Comparison of ENCODE assay signal across 7 cellular contexts in the genomic region with DNA sequence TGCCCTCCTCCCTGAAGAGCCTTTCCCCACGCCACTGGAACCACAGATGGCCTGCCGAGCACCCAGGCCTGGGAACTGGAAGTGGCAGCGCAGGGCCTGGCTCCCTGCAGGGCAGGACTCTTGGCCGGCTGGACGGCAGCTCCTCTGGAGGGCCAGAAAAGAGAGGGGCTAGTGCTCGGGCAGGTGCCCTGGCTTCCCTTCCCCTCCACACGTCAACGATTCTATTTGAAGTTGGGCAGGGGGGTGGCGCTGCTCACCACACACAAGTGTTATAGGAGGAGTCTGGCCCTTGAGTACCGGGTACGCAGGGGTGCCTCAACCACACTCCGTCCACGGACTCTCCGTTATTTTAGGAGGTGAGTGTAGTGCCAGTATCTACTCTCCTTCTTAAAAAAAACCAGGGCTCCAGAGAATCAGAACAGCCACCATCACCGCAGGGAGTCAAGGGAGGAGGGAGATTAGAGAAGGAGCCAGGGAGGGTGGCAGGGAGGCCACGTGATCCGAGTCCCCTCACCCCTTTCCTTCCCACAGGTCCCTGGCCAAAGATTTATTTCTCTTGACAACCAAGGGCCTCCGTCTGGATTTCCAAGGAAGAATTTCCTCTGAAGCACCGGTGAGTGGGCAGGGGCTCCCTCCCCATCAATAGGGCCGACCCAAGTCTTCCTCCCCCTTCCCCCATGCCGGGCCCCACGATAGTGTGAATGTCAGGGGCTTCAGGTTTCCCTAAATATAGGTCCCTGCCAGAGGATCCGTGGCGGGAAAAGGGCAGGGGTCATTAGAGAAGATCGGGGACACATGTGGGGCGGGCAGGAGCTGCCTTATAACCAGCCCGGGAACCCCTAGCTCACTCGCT. TPM values are rescaled to one million over a fixed set of nuclear protein-coding genes. Genes with fewer than 3 reads are reported as not detected.
DNase-seq lines count a peak whose midpoint lies in the region; ATAC-seq and TF ChIP-seq lines count a peak whose summit lies in the region.

No MANE protein-coding gene starts in this region.

- H3K9ac ChIP-seq in trophoblast cell (ENCODE audit: low read length), result peak overlapping the region; percentile 45

- in situ Hi-C loops in GM13977 (cut with MboI; ENCODE audit: low pct_unique_long_range_greater_than_20kb, low sequenced_read_pairs, unreplicated experiment), result no loop called here

- H2AK5ac ChIP-seq in trophoblast cell (ENCODE audit: low read length), result peak overlapping the region; percentile 86

- ATAC-seq in activated naive CD4-positive, alpha-beta T cell treated with anti-CD3 and anti-CD28 coated beads, Interleukin-2, amount 50 U/mL, for 72 hours, result peak; percentile 25 to 42
- peak; percentile 50 for ATAC-seq in Right ventricle myocardium superior (ENCODE audit: poor library complexity)
- peak; percentile 50 for ATAC-seq in upper lobe of right lung

- intact Hi-C loops in Right ventricle myocardium superior (cut with DNase I) (no loop called here), upper lobe of right lung (cut with DNase I) (no loop called here)

- peak overlapping the region; percentile 83 for H4K8ac ChIP-seq in trophoblast cell (ENCODE audit: low read depth, low read length)

- H3K79me2 ChIP-seq in trophoblast cell (ENCODE audit: control insufficient read depth, insufficient read depth, low read length, poor library complexity), result peaks cover 26% of the 10 kb centered on the region

- peak overlapping the region; percentile 96 for H3K4me2 ChIP-seq in trophoblast cell (ENCODE audit: low read length)

- H3K36me3 Mint-ChIP-seq in activated naive CD4-positive, alpha-beta T cell treated with anti-CD3 and anti-CD28 coated beads, Interleukin-2, amount 50 U/mL, for 72 hours, result peaks cover 35 to 43% of the 10 kb centered on the region in 2 donors

- H2AFZ ChIP-seq in trophoblast cell (ENCODE audit: insufficient read depth, low read length, poor library complexity), result peak overlapping the region; percentile 5

- H3K14ac ChIP-seq in trophoblast cell (ENCODE audit: low read length), result peak overlapping the region; percentile 90

- H2BK120ac ChIP-seq in trophoblast cell (ENCODE audit: insufficient read depth, low read length, poor library complexity), result peak overlapping the region; percentile 73

- WGBS in trophoblast cell (ENCODE audit: extremely low coverage, insufficient coverage, insufficient read length), result no CpG with 5 or more reads among the region's 28 CpGs

- TF ChIP-seq CTCF in GM13977 (IDR thresholded peaks at IDR 0.05; ENCODE audit: extremely low read depth, insufficient read depth, missing control alignments), result peak; percentile 50
- TF ChIP-seq CTCF in upper lobe of right lung (IDR thresholded peaks at IDR 0.05), result peak; percentile 36

- peak overlapping the region; percentile 100 for H3K27ac ChIP-seq in trophoblast cell (ENCODE audit: low read depth, low read length)
- H3K27ac ChIP-seq in upper lobe of right lung, result peak overlapping the region; percentile 99

- peak overlapping the region; percentile 92 to 99 for H3K27ac Mint-ChIP-seq in activated naive CD4-positive, alpha-beta T cell treated with anti-CD3 and anti-CD28 coated beads, Interleukin-2, amount 50 U/mL, for 72 hours

- H3K9me3 Mint-ChIP-seq in activated naive CD4-positive, alpha-beta T cell treated with anti-CD3 and anti-CD28 coated beads, Interleukin-2, amount 50 U/mL, for 72 hours, result no peaks in the 10 kb centered on the region

- DNase-seq in GM13977 (ENCODE audit: low spot score) (peak; percentile 82), SHP77 treated with DMSO at 0.1 percent for 48 hours (lab: John Stamatoyannopoulos, UW) (peak; percentile 96), Right ventricle myocardium superior (peak; percentile 89), trophoblast cell (no peak), upper lobe of right lung (peak; percentile 88)
- DNase-seq in Jurkat, Clone E6-1 (ENCODE audit: low read depth, low spot score), result peak; percentile 75
- DNase-seq in activated naive CD4-positive, alpha-beta T cell treated with anti-CD3 and anti-CD28 coated beads, Interleukin-2, amount 50 U/mL, for 72 hours (ENCODE audit: low spot score in 2 of 2), result peak; percentile 68 to 83

- H4K12ac ChIP-seq in trophoblast cell (ENCODE audit: low read depth, low read length), result peak overlapping the region; percentile 56

- H3K4me3 ChIP-seq in Jurkat, Clone E6-1 (ENCODE audit: low read length), result peak overlapping the region; percentile 92
- H3K4me3 ChIP-seq in trophoblast cell (ENCODE audit: low read depth, low read length), result peak overlapping the region; percentile 86
- H3K4me3 ChIP-seq in upper lobe of right lung, result peak overlapping the region; percentile 87

- H3K36me3 ChIP-seq in trophoblast cell (ENCODE audit: control insufficient read depth in 1 of 2, insufficient read depth in 2 of 2, low read length in 2 of 2) (peaks cover 22 to 23% of the 10 kb centered on the region in 2 experiments), upper lobe of right lung (peaks cover 24% of the 10 kb centered on the region)

- peak overlapping the region; percentile 8 for H2BK12ac ChIP-seq in trophoblast cell (ENCODE audit: low read length)

- no peak overlapping the region for H3K23ac ChIP-seq in trophoblast cell (ENCODE audit: low read length)

- H3K18ac ChIP-seq in trophoblast cell (ENCODE audit: low read length), result peak overlapping the region; percentile 68

- H3K79me1 ChIP-seq in trophoblast cell (ENCODE audit: low read length), result peaks cover 19% of the 10 kb centered on the region

- H3K9me3 ChIP-seq in trophoblast cell (ENCODE audit: insufficient read depth, low read depth, low read length) (no peaks in the 10 kb centered on the region), upper lobe of right lung (no peaks in the 10 kb centered on the region)

- H3K27me3 ChIP-seq in trophoblast cell (ENCODE audit: insufficient read depth, low read length), result no peaks in the 10 kb centered on the region
- H3K27me3 ChIP-seq in upper lobe of right lung, result no peaks in the 10 kb centered on the region

- H3K4me1 ChIP-seq in trophoblast cell (ENCODE audit: control insufficient read depth in 1 of 2, insufficient read depth in 2 of 2, low read length in 2 of 2) (peaks cover 24 to 33% of the 10 kb centered on the region in 2 experiments), upper lobe of right lung (peaks cover 30% of the 10 kb centered on the region)

- H2BK5ac ChIP-seq in trophoblast cell (ENCODE audit: low read depth, low read length, poor library complexity), result peak overlapping the region; percentile 85

- peak overlapping the region; percentile 93 for H4K91ac ChIP-seq in trophoblast cell (ENCODE audit: low read depth, low read length)

- peak overlapping the region; percentile 54 for H3K4ac ChIP-seq in trophoblast cell (ENCODE audit: low read depth, low read length)

RNA-seq across cellular contexts. Expression of a gene that starts 1.4 kb away (rescaled TPM):
- 1,719 TPM for polyA plus RNA-seq in Jurkat, Clone E6-1 (2012; ENCODE audit: insufficient read depth, insufficient read length)
- 1,000 to 10,000 TPM; 1,322 to 2,822 TPM for total RNA-seq in activated naive CD4-positive, alpha-beta T cell treated with anti-CD3 and anti-CD28 coated beads, Interleukin-2, amount 50 U/mL, for 72 hours
- total RNA-seq in Right ventricle myocardium superior (3,843 TPM), upper lobe of right lung (689 TPM)
- polyA plus RNA-seq in trophoblast cell (2013), result 965 and 1,015 TPM in 2 replicates

RNA-seq across cellular contexts. Expression of a gene that starts 11.7 kb away (rescaled TPM):
- polyA plus RNA-seq in Jurkat, Clone E6-1 (2012; ENCODE audit: insufficient read depth, insufficient read length), result 186 TPM
- total RNA-seq in activated naive CD4-positive, alpha-beta T cell treated with anti-CD3 and anti-CD28 coated beads, Interleukin-2, amount 50 U/mL, for 72 hours, result 100 to 1,000 TPM; 130 to 136 TPM
- total RNA-seq in Right ventricle myocardium superior, result 33.2 TPM
- polyA plus RNA-seq in trophoblast cell (2013), result 118 and 119 TPM in 2 replicates
- 74.2 TPM for total RNA-seq in upper lobe of right lung

RNA-seq across cellular contexts. Expression of a gene that starts 27.6 kb away (rescaled TPM):
- 4.3 TPM for polyA plus RNA-seq in Jurkat, Clone E6-1 (2012; ENCODE audit: insufficient read depth, insufficient read length)
- 1 to 10 TPM; 3.9 to 5.7 TPM for total RNA-seq in activated naive CD4-positive, alpha-beta T cell treated with anti-CD3 and anti-CD28 coated beads, Interleukin-2, amount 50 U/mL, for 72 hours
- total RNA-seq in Right ventricle myocardium superior (1.0 TPM), upper lobe of right lung (1.4 TPM)
- polyA plus RNA-seq in trophoblast cell (2013), result 0.74 and 0.90 TPM in 2 replicates

RNA-seq across cellular contexts. Expression of a gene that starts 31.9 kb away (rescaled TPM):
- polyA plus RNA-seq in Jurkat, Clone E6-1 (2012; ENCODE audit: insufficient read depth, insufficient read length), result 1.2 TPM
- 100 to 1,000 TPM in 1 of 2 donors, 10 to 100 TPM in 1; 24.0 to 112 TPM for total RNA-seq in activated naive CD4-positive, alpha-beta T cell treated with anti-CD3 and anti-CD28 coated beads, Interleukin-2, amount 50 U/mL, for 72 hours
- 64.1 TPM for total RNA-seq in Right ventricle myocardium superior
- 47.2 and 47.3 TPM in 2 replicates for polyA plus RNA-seq in trophoblast cell (2013)
- total RNA-seq in upper lobe of right lung, result 93.6 TPM

RNA-seq across cellular contexts. Expression of a gene that starts 33.0 kb away (rescaled TPM):
- 5.9 TPM for polyA plus RNA-seq in Jurkat, Clone E6-1 (2012; ENCODE audit: insufficient read depth, insufficient read length)
- 10 to 100 TPM in 1 of 2 donors, 1 to 10 TPM in 1; 3.4 to 14.1 TPM for total RNA-seq in activated naive CD4-positive, alpha-beta T cell treated with anti-CD3 and anti-CD28 coated beads, Interleukin-2, amount 50 U/mL, for 72 hours
- total RNA-seq in Right ventricle myocardium superior, result not detected
- polyA plus RNA-seq in trophoblast cell (2013), result 0.07 and 0.10 TPM in 2 replicates
- not detected for total RNA-seq in upper lobe of right lung

Comparison
In these comparisons a context has a peak if more than half of its experiments do, and no peak if none do; other contexts are left out.
1. DNase-seq: peak in GM13977 (single experiment), Jurkat, Clone E6-1 (single experiment), SHP77 treated with DMSO at 0.1 percent for 48 hours (single experiment), activated naive CD4-positive, alpha-beta T cell treated with anti-CD3 and anti-CD28 coated beads, Interleukin-2, amount 50 U/mL, for 72 hours (2 of 2), Right ventricle myocardium superior (single experiment) and upper lobe of right lung (single experiment); none in trophoblast cell (0 of 2).
2. Peak in every context shown above with its lines, with median percentiles within 50 percentile points of each other: H3K4me3 ChIP-seq and ATAC-seq.